In genomic region chr6:28589952-28590340, GRCh38 we compare ENCODE assay signal across 10 cellular contexts.
DNase-seq lines count a peak whose midpoint lies in the region; ATAC-seq, FAIRE-seq and TF ChIP-seq lines count a peak whose summit lies in the region.
"Had no signal": no experiment of that assay in that cellular context is flagged by ENCODE, and none has a peak within 500 bp of the region (broad histone marks: within the 10 kb centered on the region; RNA-seq: fewer than 3 reads in every experiment).

No MANE protein-coding gene starts in this region.

- TF ChIP-seq CTCF in HepG2 (CRISPR knock-in tag; IDR thresholded peaks at IDR 0.05) (no peak), right lobe of liver (IDR thresholded peaks at IDR 0.05) (no peak), D721Med (IDR thresholded peaks at IDR 0.05; ENCODE audit: insufficient read depth, missing control alignments) (no peak), tibial nerve (IDR thresholded peaks at IDR 0.05) (no peak)

- H3K27ac ChIP-seq in HepG2 (ENCODE audit: extremely low read length, insufficient read depth, low read length) = no peak overlapping the region
- no peak overlapping the region for H3K27ac ChIP-seq in right lobe of liver
- no peak overlapping the region for H3K27ac ChIP-seq in tibial nerve
- H3K27ac ChIP-seq: neutrophil had no signal

- no peak overlapping the region for H2AFZ ChIP-seq in HepG2 (ENCODE audit: low read length)

- DNase-seq in HepG2 (ENCODE audit: low spot score) (no peak), right lobe of liver (no peak), D721Med (ENCODE audit: insufficient read length, low spot score) (no peak), kidney glomerular epithelial cell (lab: John Stamatoyannopoulos, UW) (no peak), tibial nerve (ENCODE audit: low spot score in 2 of 2) (no peak)
- DNase-seq: T-helper 9 cell had no signal

- H3K4me1 Mint-ChIP-seq in activated naive CD8-positive, alpha-beta T cell (ENCODE audit: low read depth) = peaks cover 33% of the 10 kb centered on the region

- H3K4me3 ChIP-seq in HepG2 (replicated peaks in 1 of 3; ENCODE audit: insufficient read depth in 1 of 3, low read depth in 2 of 3, low read length in 3 of 3) (peak overlapping the region in 1 of 3 experiments; percentile 82; a peak in 2 of 6 replicates), right lobe of liver (no peak overlapping the region), iPS-15b (ENCODE audit: low read depth, low read length) (peak overlapping the region; percentile 48), tibial nerve (peak overlapping the region in 1 of 4 donors; percentile 35)

- H3K36me3 Mint-ChIP-seq in activated naive CD8-positive, alpha-beta T cell = peaks cover 6% of the 10 kb centered on the region

- TF ChIP-seq POLR2A in HepG2 (IDR thresholded peaks at IDR 0.05; ENCODE audit: insufficient read depth in 1 of 2, low read depth in 2 of 2, low read length in 2 of 2) = no peak
- TF ChIP-seq POLR2A in right lobe of liver (IDR thresholded peaks at IDR 0.05) = no peak
- no peak for TF ChIP-seq POLR2A in tibial nerve (IDR thresholded peaks at IDR 0.05)

- H3K27ac Mint-ChIP-seq in activated naive CD8-positive, alpha-beta T cell = no peak overlapping the region

- no peaks in the 10 kb centered on the region for H4K20me1 ChIP-seq in HepG2 (ENCODE audit: insufficient read depth, low read length)

- H3K27me3 ChIP-seq in HepG2 (ENCODE audit: control insufficient read depth in 1 of 2, insufficient read depth in 2 of 2, low read length in 2 of 2) (no peaks in the 10 kb centered on the region; a peak in 1 of 5 replicates), right lobe of liver (peaks cover 0 to 25% of the 10 kb centered on the region in 2 donors), iPS-15b (ENCODE audit: control insufficient read depth, insufficient read depth, low read length) (peaks cover 12% of the 10 kb centered on the region), tibial nerve (peaks cover 0 to 60% of the 10 kb centered on the region in 2 donors)

- BruUV-seq in HepG2 (replicated peaks; lab: Mats Ljungman, UMichigan) = no TSS peak

- POLR2A ChIA-PET in HepG2 (lab: Yijun Ruan, JAX) = interaction anchor here (1.0 to 1.9 kb wide), 6 partner anchors 14 to 396 kb away, joined by 3 to 5 read pairs (median 4); no protein-coding TSS in a partner anchor

- H3K4me2 ChIP-seq in HepG2 (ENCODE audit: low read depth, low read length) = peak overlapping the region; percentile 93

- H3K4me1 ChIP-seq in HepG2 (ENCODE audit: insufficient read depth, low read length) (peaks cover 44% of the 10 kb centered on the region), right lobe of liver (peaks cover 0 to 5% (median 0%) of the 10 kb centered on the region in 4 donors), iPS-15b (ENCODE audit: control insufficient read depth, insufficient read depth, low read length) (no peaks in the 10 kb centered on the region), tibial nerve (peaks cover 0 to 24% (median 0%) of the 10 kb centered on the region in 4 donors)

- peaks cover 4% of the 10 kb centered on the region for H3K79me2 ChIP-seq in HepG2 (ENCODE audit: insufficient read depth, low read length)

- H3K9me3 Mint-ChIP-seq in activated naive CD8-positive, alpha-beta T cell (ENCODE audit: low read depth) = peaks cover 6% of the 10 kb centered on the region

- H3K36me3 ChIP-seq in HepG2 (replicated peaks in 1 of 2; ENCODE audit: control insufficient read depth in 1 of 2, insufficient read depth in 2 of 2, low read length in 2 of 2) = no peaks in the 10 kb centered on the region
- no peaks in the 10 kb centered on the region for H3K36me3 ChIP-seq in right lobe of liver
- no peaks in the 10 kb centered on the region for H3K36me3 ChIP-seq in iPS-15b (ENCODE audit: control insufficient read depth, insufficient read depth, low read length)
- H3K36me3 ChIP-seq in tibial nerve = no peaks in the 10 kb centered on the region
- H3K36me3 ChIP-seq: neutrophil had no signal

- no peak overlapping the region for H3K9ac ChIP-seq in HepG2 (ENCODE audit: insufficient read depth, low read depth, low read length)
- H3K9ac ChIP-seq in iPS-15b (ENCODE audit: low read depth, low read length) = peak overlapping the region; percentile 61

- peaks cover 56% of the 10 kb centered on the region for H3K27me3 Mint-ChIP-seq in activated naive CD8-positive, alpha-beta T cell

- H3K9me3 ChIP-seq in HepG2 (ENCODE audit: low read length) = no peaks in the 10 kb centered on the region
- no peaks in the 10 kb centered on the region for H3K9me3 ChIP-seq in right lobe of liver
- H3K9me3 ChIP-seq in iPS-15b (ENCODE audit: control insufficient read depth, insufficient read depth, low read length) = no peaks in the 10 kb centered on the region
- H3K9me3 ChIP-seq in tibial nerve = no peaks in the 10 kb centered on the region
- H3K9me3 ChIP-seq: neutrophil had no signal

- ATAC-seq in HepG2 (no peak), right lobe of liver (no peak), HG02759 (IDR thresholded peaks at IDR 0.05; ENCODE audit: unreplicated experiment) (no peak)

- H3K4me3 Mint-ChIP-seq in activated naive CD8-positive, alpha-beta T cell = peak overlapping the region; percentile 89

- in situ Hi-C loops in HepG2 (cut with HindIII; ENCODE audit: extremely low pct_ligation_motif_present, low pct_unique_long_range_greater_than_20kb) = loop anchor here (5.0 kb wide), 1 partner anchor 92 kb away; no protein-coding TSS in a partner anchor

- FAIRE-seq in HepG2 (lab: Jason Lieb, UNC) (no peak), D721Med (lab: Jason Lieb, UNC) (no peak)

- TF ChIP-seq RAD21 in HepG2 (CRISPR knock-in tag; IDR thresholded peaks at IDR 0.05) = no peak

- 81% methylated on average over 21 of the region's 21 CpGs for WGBS in HepG2 (ENCODE audit: low lambda C conversion rate)
- 28% methylated on average over 21 of the region's 21 CpGs for WGBS in right lobe of liver (ENCODE audit: insufficient coverage, low coverage, low lambda C conversion rate, missing lambda C conversion rate)
- WGBS in tibial nerve, 2 donors = 13 to 14% methylated on average over 21 of the region's 21 CpGs

- intact Hi-C loops in HepG2 (cut with micrococcal nuclease; ENCODE audit: unreplicated experiment) (loop anchor here (1.0 to 5.0 kb wide), 7 partner anchors 67 to 698 kb away; partner anchors contain the start of genes ZKSCAN8 and ZSCAN12), right lobe of liver (cut with DNase I) (no loop called here)

- CTCF ChIA-PET in HepG2 (lab: Yijun Ruan, JAX; ENCODE audit: low intra/inter-chr PET ratio, low total read pairs) = no interaction called here

- TF ChIP-seq EP300 in HepG2 (IDR thresholded peaks at IDR 0.05; ENCODE audit: low read depth in 2 of 2, low read length in 2 of 2) = no peak
- TF ChIP-seq EP300 in HepG2 (CRISPR knock-in tag; IDR thresholded peaks at IDR 0.05; ENCODE audit: borderline replicate concordance) = no peak
- no peak for TF ChIP-seq EP300 in tibial nerve (IDR thresholded peaks at IDR 0.05)

TF ChIP-seq in HepG2, 621 proteins besides CTCF, POLR2A, EP300 and RAD21:
- peak; percentile 49 for TF ChIP-seq RBM39 (IDR thresholded peaks at IDR 0.05; ENCODE audit: low read depth, low read length, poor library complexity, severe bottlenecking)
- no peak for TF ChIP-seq MTA1 (CRISPR knock-in tag; IDR thresholded peaks at IDR 0.05; ENCODE audit: borderline replicate concordance)
- no peak for TF ChIP-seq SRSF4 (IDR thresholded peaks at IDR 0.05; ENCODE audit: low read depth, low read length, poor library complexity, severe bottlenecking)
- TF ChIP-seq GPN1 (CRISPR knock-in tag; IDR thresholded peaks at IDR 0.05; ENCODE audit: borderline replicate concordance) = no peak
- TF ChIP-seq, protein P1, sequence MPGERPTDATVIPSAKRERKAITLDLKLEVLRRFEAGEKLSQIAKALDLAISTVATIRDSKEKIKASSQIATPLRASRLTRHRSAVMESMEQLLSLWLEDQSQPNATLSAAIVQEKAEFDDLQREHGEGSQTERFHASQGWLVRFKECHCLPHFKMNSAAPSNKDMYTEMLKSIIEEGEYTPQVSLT (CRISPR knock-in tag; IDR thresholded peaks at IDR 0.05; ENCODE audit: borderline replicate concordance, low read depth) = 0 out of 2 replicates have a peak, but pooled peaks have one; percentile 13
- TF ChIP-seq ZNF687 (CRISPR knock-in tag; IDR thresholded peaks at IDR 0.05) = peak; percentile 26; the same call in 1 of the 2 replicates
